ENCODE assay signal across 8 cellular contexts in genomic region chr1:236523704-236524141, GRCh38. TPM values are rescaled to one million over a fixed set of nuclear protein-coding genes. Genes with fewer than 3 reads are reported as not detected.
A peak's percentile ranks its signal among the peaks of the same experiment; 100 is the strongest.
DNase-seq lines count a peak whose midpoint lies in the region; ATAC-seq and TF ChIP-seq lines count a peak whose summit lies in the region.

TSS of gene LGALS8 (plus strand) at chr1:236523982. CDS start at chr1:236526071, 2,089 bp downstream.

- no peak for TF ChIP-seq CTCF in activated B cell treated with CpG ODN at 0.5 μM for 24 hours (IDR thresholded peaks at IDR 0.05)
- no peak for TF ChIP-seq CTCF in cardiac fibroblast (IDR thresholded peaks at IDR 0.05; ENCODE audit: low read depth, low read length)

- peak within 1 kb of the TSS; percentile 95 for H3K4me3 Mint-ChIP-seq in activated B cell treated with CpG ODN at 0.5 μM for 24 hours

- DNase-seq in NCI-H146 (lab: John Stamatoyannopoulos, UW) (peak; percentile 85), activated B cell treated with CpG ODN at 0.5 μM for 24 hours (peak; percentile 69), cardiac fibroblast (ENCODE audit: low read depth in 2 of 2) (peak; percentile 85 to 89), iris pigment epithelial cell (ENCODE audit: low read depth) (peak; percentile 79), NCI-H82 (lab: John Stamatoyannopoulos, UW) (no peak)
- peak; percentile 80 to 90 for DNase-seq in stimulated activated CD4-positive, alpha-beta T cell treated with anti-CD3 and anti-CD28 coated beads, Interleukin-12 subunit alpha, Interleukin-12 subunit beta, amount 100 ng/mL, for 24 hours (ENCODE audit: low read depth in 2 of 2)

- H3K4me3 ChIP-seq in cardiac fibroblast (replicated peaks in 1 of 2; ENCODE audit: low read depth in 2 of 2, low read length in 2 of 2): peak within 1 kb of the TSS; percentile 89 to 95

- CTCF ChIA-PET in activated B cell treated with CpG ODN at 0.5 μM for 24 hours (lab: Charles Lee): no interaction called here

- intact Hi-C loops in activated B cell treated with CpG ODN at 0.5 μM for 24 hours (cut with micrococcal nuclease): loop anchor here (1.0 to 10.0 kb wide), 8 partner anchors 81 to 1196 kb away; partner anchors contain the start of genes ARID4B, B3GALNT2, GGPS1 and GPR137B

- ATAC-seq in GM18498 (IDR thresholded peaks at IDR 0.05; ENCODE audit: unreplicated experiment) (peak; percentile 74), HG02763 (IDR thresholded peaks at IDR 0.05; ENCODE audit: unreplicated experiment) (peak; percentile 63), activated B cell treated with CpG ODN at 0.5 μM for 24 hours (ENCODE audit: low read depth) (peak; percentile 60)

- H3K27me3 Mint-ChIP-seq in activated B cell treated with CpG ODN at 0.5 μM for 24 hours: no peaks in the 10 kb centered on the region

- H3K36me3 Mint-ChIP-seq in activated B cell treated with CpG ODN at 0.5 μM for 24 hours (ENCODE audit: low read depth): peaks cover 26% of the 10 kb centered on the region

- H3K4me1 Mint-ChIP-seq in activated B cell treated with CpG ODN at 0.5 μM for 24 hours: peaks cover 12% of the 10 kb centered on the region

- peak within 1 kb of the TSS; percentile 90 for H3K27ac Mint-ChIP-seq in activated B cell treated with CpG ODN at 0.5 μM for 24 hours

- POLR2A ChIA-PET in activated B cell treated with CpG ODN at 0.5 μM for 24 hours (lab: Charles Lee): interaction anchor here (0.8 to 1.8 kb wide), 3 partner anchors 14 to 457 kb away, joined by 3 to 8 read pairs (median 4); partner anchors contain the start of gene HEATR1

- no peaks in the 10 kb centered on the region for H3K9me3 Mint-ChIP-seq in activated B cell treated with CpG ODN at 0.5 μM for 24 hours

RNA-seq across cellular contexts. Expression of gene LGALS8, which starts in this region (rescaled TPM):
- 36.0 and 37.4 TPM in 2 replicates for total RNA-seq in activated B cell treated with CpG ODN at 0.5 μM for 24 hours
